In genomic region chr21:45509566-45510465, GRCh38 we compare ENCODE assay signal across 20 cellular contexts. TPM values are rescaled to one million over a fixed set of nuclear protein-coding genes. Genes with fewer than 3 reads are reported as not detected.
DNase-seq lines count a peak whose midpoint lies in the region; ATAC-seq and TF ChIP-seq lines count a peak whose summit lies in the region.
"Had no signal": no experiment of that assay in that cellular context is flagged by ENCODE, and none has a peak within 500 bp of the region (broad histone marks: within the 10 kb centered on the region; RNA-seq: fewer than 3 reads in every experiment).

No MANE protein-coding gene starts in this region.

- in situ Hi-C loops in GM18951 (cut with MboI; ENCODE audit: low sequenced_read_pairs, unreplicated experiment): no loop called here

- peak; percentile 28 for TF ChIP-seq CTCF in progenitor cell of endocrine pancreas (IDR thresholded peaks at IDR 0.05; ENCODE audit: unreplicated experiment)
- TF ChIP-seq CTCF in colonic mucosa (IDR thresholded peaks at IDR 0.05): no peak

- no peak overlapping the region for H3K4me3 ChIP-seq in colonic mucosa
- H3K4me3 ChIP-seq: coronary artery, stomach had no signal

- peaks cover 3% of the 10 kb centered on the region for H3K27me3 ChIP-seq in colonic mucosa
- H3K27me3 ChIP-seq: stomach had no signal

- H3K4me3 Mint-ChIP-seq in progenitor cell of endocrine pancreas (ENCODE audit: low read depth): no peak overlapping the region
- H3K4me3 Mint-ChIP-seq: immature natural killer cell, mesothelial cell of epicardium had no signal

- ATAC-seq in left cardiac atrium (no peak), GM18502 (IDR thresholded peaks at IDR 0.05; ENCODE audit: poor library complexity, unreplicated experiment) (no peak)

- H3K36me3 ChIP-seq in colonic mucosa: no peaks in the 10 kb centered on the region

- H3K4me1 Mint-ChIP-seq in progenitor cell of endocrine pancreas (ENCODE audit: low read depth): peaks cover 12% of the 10 kb centered on the region
- H3K4me1 Mint-ChIP-seq: immature natural killer cell had no signal

- H3K36me3 Mint-ChIP-seq in progenitor cell of endocrine pancreas (ENCODE audit: insufficient read depth): peaks cover 15% of the 10 kb centered on the region
- H3K36me3 Mint-ChIP-seq: immature natural killer cell had no signal

- no peak overlapping the region for H3K9ac ChIP-seq in colonic mucosa (ENCODE audit: low read depth in 2 of 2, low read length in 2 of 2)

- no peak overlapping the region for H3K27ac Mint-ChIP-seq in progenitor cell of endocrine pancreas
- H3K27ac Mint-ChIP-seq: activated T-helper 2 cell treated with anti-CD3 and anti-CD28 coated beads, Interferon-gamma antibody, Interleukin-2, Interleukin-4, amounts not matched to agents 10 μg/mL and 5 μg/mL and 100 μg/mL, durations not matched to agents 14 hours and 24 hours and 36 hours; immature natural killer cell; mesothelial cell of epicardium had no signal

- H3K27me3 Mint-ChIP-seq in progenitor cell of endocrine pancreas: no peaks in the 10 kb centered on the region

- H3K9me3 ChIP-seq in colonic mucosa: no peaks in the 10 kb centered on the region
- H3K9me3 ChIP-seq: stomach had no signal

- no peaks in the 10 kb centered on the region for H3K9me3 Mint-ChIP-seq in progenitor cell of endocrine pancreas (ENCODE audit: low read depth)
- H3K9me3 Mint-ChIP-seq: activated T-helper 2 cell treated with anti-CD3 and anti-CD28 coated beads, Interferon-gamma antibody, Interleukin-2, Interleukin-4, amounts not matched to agents 10 μg/mL and 5 μg/mL and 100 μg/mL, durations not matched to agents 14 hours and 24 hours and 36 hours; immature natural killer cell; mesothelial cell of epicardium had no signal

- peak; percentile 53 for DNase-seq in SK-N-DZ (ENCODE audit: low spot score)
- peak; percentile 22 for DNase-seq in left cardiac atrium
- no peak for DNase-seq in progenitor cell of endocrine pancreas (ENCODE audit: low spot score, unreplicated experiment)
- DNase-seq in islet precursor cell: no peak
- no peak for DNase-seq in colonic mucosa
- no peak for DNase-seq in NCI-H2227 treated with DMSO at 0.1 percent for 48 hours (lab: John Stamatoyannopoulos, UW)
- DNase-seq: activated CD8-positive, alpha-beta memory T cell treated with anti-CD3 and anti-CD28 coated beads for 24 hours; amniotic stem cell; immature natural killer cell; Kasumi-1; NCI-H146; NCI-H510A; stomach had no signal

- no peaks in the 10 kb centered on the region for H3K4me1 ChIP-seq in colonic mucosa

- intact Hi-C loops in left cardiac atrium (cut with DNase I): no loop called here
- intact Hi-C loops in colonic mucosa (cut with DNase I): no loop called here

- peak; percentile 17 for TF ChIP-seq POLR2A in GM18951 (IDR thresholded peaks at IDR 0.05; ENCODE audit: extremely low read depth, insufficient read depth, insufficient read length)

- H3K27ac ChIP-seq in colonic mucosa: no peak overlapping the region
- H3K27ac ChIP-seq: coronary artery, epithelial cell of prostate, HL-60 had no signal

RNA-seq across cellular contexts. Expression of gene SLC19A1, which starts 32.4 kb away (rescaled TPM):
- polyA plus RNA-seq in SK-N-DZ (2014; cell fraction: cytosol; rRNA removed): 19.8 TPM in 2 replicates
- 23.4 and 29.2 TPM in 2 replicates for polyA plus RNA-seq in SK-N-DZ (2014; cell fraction: nucleus; rRNA removed)
- 1 to 10 TPM; 5.4 to 8.6 TPM for total RNA-seq in left cardiac atrium
- total RNA-seq in progenitor cell of endocrine pancreas: 25.6 and 28.5 TPM in 2 replicates
- total RNA-seq in colonic mucosa: 10 to 100 TPM; 10.7 to 25.3 TPM

Comparison
In these comparisons a context has a peak if more than half of its experiments do, and no peak if none do; other contexts are left out.
1. DNase-seq: peak in SK-N-DZ (single experiment) and left cardiac atrium (single experiment); none in progenitor cell of endocrine pancreas (single experiment), islet precursor cell (single experiment), colonic mucosa (single experiment) and NCI-H2227 treated with DMSO at 0.1 percent for 48 hours (single experiment).